In genomic region chr6:15936503-15936902, GRCh38 we compare ENCODE assay signal across 10 cellular contexts.
DNase-seq lines count a peak whose midpoint lies in the region; ATAC-seq lines count a peak whose summit lies in the region.
"Had no signal": no experiment of that assay in that cellular context is flagged by ENCODE, and none has a peak within 500 bp of the region (broad histone marks: within the 10 kb centered on the region; RNA-seq: fewer than 3 reads in every experiment).

No MANE protein-coding gene starts in this region.

- H3K27ac Mint-ChIP-seq in effector memory CD8-positive, alpha-beta T cell: no peak overlapping the region

- ATAC-seq in GM18867 (IDR thresholded peaks at IDR 0.05; ENCODE audit: unreplicated experiment) (peak; percentile 86), GM21619 (IDR thresholded peaks at IDR 0.05; ENCODE audit: unreplicated experiment) (peak; percentile 91), HG03571 (IDR thresholded peaks at IDR 0.05; ENCODE audit: unreplicated experiment) (peak; percentile 85), right cardiac atrium (no peak), HG02840 (IDR thresholded peaks at IDR 0.05; ENCODE audit: low FRiP score, unreplicated experiment) (no peak)
- peak; percentile 27 for ATAC-seq in effector memory CD8-positive, alpha-beta T cell (replicated peaks)

- H3K27me3 Mint-ChIP-seq in effector memory CD8-positive, alpha-beta T cell: peaks cover 0 to 8% of the 10 kb centered on the region in 2 donors

- H3K4me1 ChIP-seq in right cardiac atrium (ENCODE audit: control insufficient read depth, insufficient read depth, low read length): no peaks in the 10 kb centered on the region

- WGBS in right cardiac atrium: 67% methylated on average over 1 of the region's 1 CpG

- H3K4me3 Mint-ChIP-seq in effector memory CD8-positive, alpha-beta T cell: no peak overlapping the region

- intact Hi-C loops in right cardiac atrium (cut with DNase I): no loop called here

- no peak for DNase-seq in effector memory CD8-positive, alpha-beta T cell
- DNase-seq in right cardiac atrium: no peak
- DNase-seq in NCI-H2227 treated with DMSO at 0.1 percent for 48 hours (lab: John Stamatoyannopoulos, UW): no peak
- DNase-seq in cerebellar nuclear complex (lab: John Stamatoyannopoulos, UW): no peak
- DNase-seq: T-helper 1 cell had no signal

- H3K27ac ChIP-seq in right cardiac atrium (ENCODE audit: low read length): no peak overlapping the region
- H3K27ac ChIP-seq: thoracic aorta had no signal

- H3K9me3 Mint-ChIP-seq in effector memory CD8-positive, alpha-beta T cell: peaks cover 2 to 3% of the 10 kb centered on the region in 2 donors

- H3K36me3 Mint-ChIP-seq in effector memory CD8-positive, alpha-beta T cell (ENCODE audit: insufficient read depth): no peaks in the 10 kb centered on the region

- no peaks in the 10 kb centered on the region for H3K27me3 ChIP-seq in right cardiac atrium (ENCODE audit: control insufficient read depth, insufficient read depth)

- H3K4me3 ChIP-seq in right cardiac atrium (ENCODE audit: low read length): no peak overlapping the region
- H3K4me3 ChIP-seq: thoracic aorta had no signal

- peaks cover 4 to 7% of the 10 kb centered on the region in 2 donors for H3K4me1 Mint-ChIP-seq in effector memory CD8-positive, alpha-beta T cell (ENCODE audit: low read depth in 2 of 2)

- no peaks in the 10 kb centered on the region for H3K9me3 ChIP-seq in right cardiac atrium (ENCODE audit: control insufficient read depth, low read length)
- H3K9me3 ChIP-seq: thoracic aorta had no signal

Comparison
In these comparisons a context has a peak if more than half of its experiments do, and no peak if none do; other contexts are left out.
1. ATAC-seq: peak in GM18867 (single experiment), GM21619 (single experiment), HG03571 (single experiment) and effector memory CD8-positive, alpha-beta T cell (single experiment); none in right cardiac atrium (0 of 2) and HG02840 (single experiment).